ENCODE assay signal across 1 cellular context in genomic region chrX:54359408-54359807, GRCh38.
TF ChIP-seq lines count a peak whose summit lies in the region.

No MANE protein-coding gene starts in this region.

TF ChIP-seq in GM23338, 12 proteins besides CTCF, POLR2A, EP300 and RAD21 (continued from another document):
- TF ChIP-seq ZNF462 (CRISPR knock-in tag; IDR thresholded peaks at IDR 0.05): no peak
